Comparison of ENCODE assay signal across 8 cellular contexts in the genomic region with DNA sequence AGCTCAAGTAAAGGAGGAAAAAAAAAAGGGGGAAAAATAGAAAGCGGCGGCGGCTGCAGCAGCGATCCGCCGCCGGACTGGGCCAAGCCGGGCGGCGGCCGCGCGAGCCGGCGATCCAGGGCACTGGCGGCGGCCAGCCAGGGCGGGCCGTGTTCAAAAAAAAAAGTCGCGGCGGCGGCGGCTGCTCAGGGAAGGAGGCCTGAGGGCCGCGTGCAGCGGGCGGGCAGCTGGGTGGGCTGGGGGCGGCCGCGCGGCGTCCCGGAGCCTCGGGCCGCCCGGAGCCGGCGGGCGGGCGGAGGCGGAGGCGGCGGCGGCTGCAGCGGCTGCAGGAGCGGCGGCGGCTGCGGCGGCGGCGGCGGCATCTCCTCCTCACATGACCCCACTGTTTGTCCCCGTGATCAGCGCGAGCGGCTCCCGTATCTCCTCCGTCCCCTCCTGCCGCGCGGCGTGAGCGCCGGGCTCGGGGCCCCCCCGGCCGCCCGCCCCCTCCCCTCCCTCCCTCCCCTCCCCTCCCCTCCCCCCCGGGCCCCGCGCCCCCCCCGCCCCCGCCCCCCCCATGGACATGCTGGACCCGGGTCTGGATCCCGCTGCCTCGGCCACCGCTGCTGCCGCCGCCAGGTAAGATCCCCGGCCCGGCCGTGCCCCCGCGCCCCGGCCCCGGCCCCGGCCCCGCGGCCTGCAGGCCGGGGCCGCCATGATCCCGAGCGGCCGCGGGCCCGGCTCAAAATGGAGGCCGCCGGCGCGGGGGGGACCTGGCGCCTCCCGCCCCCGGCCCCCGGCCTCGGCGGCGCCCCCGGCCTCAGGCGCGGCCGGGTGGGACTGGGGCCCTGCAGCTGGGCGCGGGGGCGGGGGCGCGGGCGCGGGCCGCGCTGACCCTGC. TPM values are rescaled to one million over a fixed set of nuclear protein-coding genes. Genes with fewer than 3 reads are reported as not detected.
DNase-seq lines count a peak whose midpoint lies in the region; ATAC-seq and TF ChIP-seq lines count a peak whose summit lies in the region.

A gene with protein sequence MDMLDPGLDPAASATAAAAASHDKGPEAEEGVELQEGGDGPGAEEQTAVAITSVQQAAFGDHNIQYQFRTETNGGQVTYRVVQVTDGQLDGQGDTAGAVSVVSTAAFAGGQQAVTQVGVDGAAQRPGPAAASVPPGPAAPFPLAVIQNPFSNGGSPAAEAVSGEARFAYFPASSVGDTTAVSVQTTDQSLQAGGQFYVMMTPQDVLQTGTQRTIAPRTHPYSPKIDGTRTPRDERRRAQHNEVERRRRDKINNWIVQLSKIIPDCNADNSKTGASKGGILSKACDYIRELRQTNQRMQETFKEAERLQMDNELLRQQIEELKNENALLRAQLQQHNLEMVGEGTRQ (plus strand): TSS at position 417 of the 879 bp plus-strand sequence. CDS start 140 bp downstream, at position 557.

- H4K20me1 ChIP-seq in PC-3 (ENCODE audit: low read length) = no peaks in the 10 kb centered on the region

- DNase-seq in C1 segment of cervical spinal cord (lab: John Stamatoyannopoulos, UW) = peak in 12 of 14 donors; percentile 28 to 75 (median 56)
- peak; percentile 51 for DNase-seq in HT1080 (ENCODE audit: low read depth)
- DNase-seq in PC-3 = peak; percentile 58
- peak; percentile 74 for DNase-seq in fibroblast of gingiva (ENCODE audit: low read depth)
- peak; percentile 83 for DNase-seq in myocyte (ENCODE audit: low read depth)
- peak; percentile 80 for DNase-seq in superior temporal gyrus (ENCODE audit: extremely low spot score)

- H3K27me3 Mint-ChIP-seq in activated T-helper 17 cell treated with anti-CD3 and anti-CD28 coated beads, Interleukin-2, amount 50 U/mL, for 72 hours = no peaks in the 10 kb centered on the region

- peak within 1 kb of the TSS; percentile 91 for H3K9ac ChIP-seq in PC-3 (ENCODE audit: low read length)

- ATAC-seq in GM19397 (IDR thresholded peaks at IDR 0.05; ENCODE audit: unreplicated experiment) (peak; percentile 26), PC-3 (peak; percentile 13)
- peak; percentile 39 for ATAC-seq in activated T-helper 17 cell treated with anti-CD3 and anti-CD28 coated beads, Interleukin-2, amount 50 U/mL, for 72 hours (replicated peaks)

- POLR2A ChIA-PET in PC-3 (lab: Charles Lee; ENCODE audit: unreplicated experiment) = no interaction called here

- peak within 1 kb of the TSS; percentile 97 for H3K4me2 ChIP-seq in PC-3 (ENCODE audit: low read length)

- no peaks in the 10 kb centered on the region for H3K9me3 Mint-ChIP-seq in activated T-helper 17 cell treated with anti-CD3 and anti-CD28 coated beads, Interleukin-2, amount 50 U/mL, for 72 hours

- H3K36me3 ChIP-seq in PC-3 (ENCODE audit: low read depth, low read length) = no peaks in the 10 kb centered on the region; the same call in 1 of the 2 replicates

- peaks cover 4% of the 10 kb centered on the region for H3K4me1 Mint-ChIP-seq in activated T-helper 17 cell treated with anti-CD3 and anti-CD28 coated beads, Interleukin-2, amount 50 U/mL, for 72 hours

- BruUV-seq in PC-3 (replicated peaks; lab: Mats Ljungman, UMichigan) = no TSS peak

- H3K4me3 ChIP-seq in PC-3 (ENCODE audit: low read length) = peak within 1 kb of the TSS; percentile 78

- H3K79me2 ChIP-seq in PC-3 (ENCODE audit: low read length) = peaks cover 17% of the 10 kb centered on the region; the same call in 1 of the 2 replicates

- H3K36me3 Mint-ChIP-seq in activated T-helper 17 cell treated with anti-CD3 and anti-CD28 coated beads, Interleukin-2, amount 50 U/mL, for 72 hours (ENCODE audit: low read depth) = peaks cover 72% of the 10 kb centered on the region

- H3K27me3 ChIP-seq in PC-3 (ENCODE audit: low read length) = no peaks in the 10 kb centered on the region

- CTCF ChIA-PET in PC-3 (lab: Charles Lee) = no interaction called here

- H3K9me3 ChIP-seq in PC-3 (ENCODE audit: low read length) = no peaks in the 10 kb centered on the region

- H3F3A ChIP-seq in PC-3 (ENCODE audit: low read length, unreplicated experiment) = no peaks in the 10 kb centered on the region

- peak within 1 kb of the TSS; percentile 46 for H3K27ac ChIP-seq in PC-3 (ENCODE audit: low read length)

- H3K4me1 ChIP-seq in PC-3 (ENCODE audit: insufficient read depth, low read length) = peaks cover 20% of the 10 kb centered on the region

- intact Hi-C loops in PC-3 (cut with micrococcal nuclease) = loop anchor here (5.0 kb wide), 1 partner anchor 239 kb away; no protein-coding TSS in a partner anchor

- no peaks in the 10 kb centered on the region for H3K9me2 ChIP-seq in PC-3 (replicated peaks; ENCODE audit: low read length)

- H3K27ac Mint-ChIP-seq in activated T-helper 17 cell treated with anti-CD3 and anti-CD28 coated beads, Interleukin-2, amount 50 U/mL, for 72 hours = peak within 1 kb of the TSS; percentile 93

- peak within 1 kb of the TSS; percentile 73 for H2AFZ ChIP-seq in PC-3 (ENCODE audit: low read length)

- no peak for TF ChIP-seq CTCF in PC-3 (conservative IDR thresholded peaks at IDR 0.05; ENCODE audit: low read depth, low read length)

- H3K4me3 Mint-ChIP-seq in activated T-helper 17 cell treated with anti-CD3 and anti-CD28 coated beads, Interleukin-2, amount 50 U/mL, for 72 hours = peak within 1 kb of the TSS; percentile 88

RNA-seq across cellular contexts. Expression of the gene that starts here (rescaled TPM):
- 106 and 129 TPM in 2 replicates for total RNA-seq in HT1080 (2014; rRNA removed; shearing (Covaris generic))
- 102 and 106 TPM in 2 replicates for polyA plus RNA-seq in HT1080 (2015; cell fraction: cytosol; rRNA removed)
- 68.1 and 82.6 TPM in 2 replicates for polyA plus RNA-seq in HT1080 (2015; cell fraction: nucleus; rRNA removed)
- total RNA-seq in PC-3 (2014; rRNA removed) (102 and 103 TPM in 2 replicates), myocyte (107 TPM in 2 replicates)
- total RNA-seq in activated T-helper 17 cell treated with anti-CD3 and anti-CD28 coated beads, Interleukin-2, amount 50 U/mL, for 72 hours = 100 to 1,000 TPM; 109 to 121 TPM
- polyA plus RNA-seq in myocyte (2012) = 204 TPM

Comparison
In these comparisons a context has a peak if more than half of its experiments do, and no peak if none do; other contexts are left out.
1. Peak in every context shown above with its lines: DNase-seq, ATAC-seq, H3K4me3 ChIP-seq and H3K27ac ChIP-seq.